ENCODE assay signal across 15 cellular contexts in genomic region chr18:2139676-2140075, GRCh38.
DNase-seq lines count a peak whose midpoint lies in the region; TF ChIP-seq lines count a peak whose summit lies in the region.
"Had no signal": no experiment of that assay in that cellular context is flagged by ENCODE, and none has a peak within 500 bp of the region (broad histone marks: within the 10 kb centered on the region; RNA-seq: fewer than 3 reads in every experiment).

No MANE protein-coding gene starts in this region.

- H3K4me2 ChIP-seq in PC-9: peak overlapping the region; percentile 60

- H2AFZ ChIP-seq in PC-9: no peak overlapping the region

- H3K27ac ChIP-seq in PC-9: peak overlapping the region; percentile 36; the same call in 1 of the 2 replicates
- H3K27ac ChIP-seq in epithelial cell of prostate: no peak overlapping the region
- H3K27ac ChIP-seq: cardiac muscle cell, VCaP had no signal

- H3K9me2 ChIP-seq in PC-9 (ENCODE audit: insufficient read depth): no peaks in the 10 kb centered on the region

- BruUV-seq in PC-9 (replicated peaks; lab: Mats Ljungman, UMichigan): no TSS peak

- H4K20me1 ChIP-seq in PC-9 (ENCODE audit: insufficient read depth): no peaks in the 10 kb centered on the region

- H3F3A ChIP-seq in PC-9 (ENCODE audit: insufficient read depth, low read depth): no peaks in the 10 kb centered on the region

- no peaks in the 10 kb centered on the region for H3K27me3 ChIP-seq in PC-9 (ENCODE audit: insufficient read depth, low read depth)
- H3K27me3 ChIP-seq: cardiac muscle cell had no signal

- no peaks in the 10 kb centered on the region for H3K36me3 ChIP-seq in PC-9 (ENCODE audit: low read depth)
- H3K36me3 ChIP-seq: cardiac muscle cell had no signal

- TF ChIP-seq CTCF in PC-9 (conservative IDR thresholded peaks at IDR 0.05): no peak

- POLR2A ChIA-PET in PC-9 (lab: Charles Lee; ENCODE audit: unreplicated experiment): no interaction called here

- intact Hi-C loops in PC-9 (cut with micrococcal nuclease; ENCODE audit: unreplicated experiment): no loop called here

- H3K4me3 ChIP-seq in PC-9 (no peak overlapping the region), skeletal muscle cell (ENCODE audit: low read depth, low read length) (no peak overlapping the region)
- H3K4me3 ChIP-seq: cardiac muscle cell had no signal

- no peaks in the 10 kb centered on the region for H3K9me3 ChIP-seq in PC-9 (ENCODE audit: insufficient read depth, low read depth)

- peak; percentile 62 for DNase-seq in H4 (ENCODE audit: low spot score)
- DNase-seq in PC-9: peak; percentile 12 to 70
- peak; percentile 51 for DNase-seq in epithelial cell of prostate (ENCODE audit: low read depth, low spot score)
- peak; percentile 70 for DNase-seq in skeletal muscle cell (ENCODE audit: low read depth)
- DNase-seq in activated effector memory CD4-positive, alpha-beta T cell treated with Interleukin-2 at 50 U/mL for 16 hours: no peak
- no peak for DNase-seq in activated T-cell treated with anti-CD3 and anti-CD28 coated beads, Interleukin-2, amount 50 U/mL, for 48 hours
- DNase-seq in UCSD-AML1 (lab: John Stamatoyannopoulos, UW; ENCODE audit: unreplicated experiment): no peak
- DNase-seq: C1 segment of cervical spinal cord; effector CD8-positive, alpha-beta T cell; GOT3; NCI-H187; NCI-H524 treated with DMSO at 0.1 percent for 48 hours; stimulated activated naive B cell treated with anti-CD40 and anti-IgM and Interleukin-4, amounts not matched to agents 10 μg/mL and 1 μg/mL and 100 μg/mL, for 72 hours had no signal

- peaks cover 18% of the 10 kb centered on the region for H3K4me1 ChIP-seq in PC-9 (replicated peaks; ENCODE audit: insufficient read depth)

- CTCF ChIA-PET in PC-9 (lab: Charles Lee): no interaction called here

- no peaks in the 10 kb centered on the region for H3K79me2 ChIP-seq in PC-9 (ENCODE audit: low read depth)

Comparison
In these comparisons a context has a peak if more than half of its experiments do, and no peak if none do; other contexts are left out.
1. DNase-seq: peak in H4 (single experiment), PC-9 (2 of 2), epithelial cell of prostate (single experiment) and skeletal muscle cell (single experiment); none in activated effector memory CD4-positive, alpha-beta T cell treated with Interleukin-2 at 50 U/mL for 16 hours (single experiment), activated T-cell treated with anti-CD3 and anti-CD28 coated beads, Interleukin-2, amount 50 U/mL, for 48 hours (0 of 2) and UCSD-AML1 (single experiment).